Comparison of ENCODE assay signal across 9 cellular contexts in the genomic region with DNA sequence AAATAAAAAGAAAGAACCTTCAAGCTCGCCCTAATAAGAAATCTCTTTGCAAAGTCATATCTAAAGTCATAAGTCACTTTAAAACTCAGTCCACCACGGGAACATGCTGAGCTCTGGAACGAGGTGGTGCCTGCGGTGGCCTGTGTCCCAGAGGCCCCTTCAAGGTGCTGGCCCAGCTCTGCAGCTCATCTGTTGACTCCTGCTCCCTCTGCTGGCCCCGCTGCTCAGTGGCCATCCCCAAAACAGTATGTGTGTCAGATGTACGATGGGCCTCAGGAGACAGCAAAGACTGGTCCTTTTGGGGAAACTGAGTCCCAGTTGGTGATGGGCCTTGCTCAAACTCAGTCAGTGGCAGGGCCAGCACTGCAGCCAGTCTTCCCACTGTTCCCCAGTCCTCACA. TPM values are rescaled to one million over a fixed set of nuclear protein-coding genes. Genes with fewer than 3 reads are reported as not detected.
A peak's percentile ranks its signal among the peaks of the same experiment; 100 is the strongest.
DNase-seq lines count a peak whose midpoint lies in the region; ATAC-seq and TF ChIP-seq lines count a peak whose summit lies in the region.
"Had no signal": no experiment of that assay in that cellular context is flagged by ENCODE, and none has a peak within 500 bp of the region (broad histone marks: within the 10 kb centered on the region; RNA-seq: fewer than 3 reads in every experiment).

No MANE protein-coding gene starts in this region.

- DNase-seq in GM12865 (ENCODE audit: low read depth) (peak; percentile 44), NAMALWA (ENCODE audit: low spot score) (peak; percentile 20), dermis blood vessel endothelial cell (peak; percentile 56), mucosa of gallbladder (ENCODE audit: low spot score) (peak; percentile 31), NCI-H2029 treated with DMSO at 0.1 percent for 48 hours (lab: John Stamatoyannopoulos, UW) (no peak), cortex of kidney (lab: John Stamatoyannopoulos, UW) (no peak)

- H3K4me3 ChIP-seq in GM12865 (ENCODE audit: low read depth, low read length), result no peak overlapping the region

- ATAC-seq in GM21360 (IDR thresholded peaks at IDR 0.05; ENCODE audit: unreplicated experiment) (no peak), HG03175 (IDR thresholded peaks at IDR 0.05; ENCODE audit: unreplicated experiment) (no peak)

- peak; percentile 49 for TF ChIP-seq CTCF in GM12865 (IDR thresholded peaks at IDR 0.05; ENCODE audit: insufficient read depth, low read depth, low read length, missing control alignments)

RNA-seq across cellular contexts. Expression of a gene that starts 22.8 kb away (rescaled TPM):
- total RNA-seq in dermis blood vessel endothelial cell (not detected in 2 replicates), mucosa of gallbladder (not detected)
- total RNA-seq: glomerular endothelial cell had no signal

Comparison
In these comparisons a context has a peak if more than half of its experiments do, and no peak if none do; other contexts are left out.
1. DNase-seq: peak in GM12865 (single experiment), NAMALWA (single experiment), dermis blood vessel endothelial cell (single experiment) and mucosa of gallbladder (single experiment); none in NCI-H2029 treated with DMSO at 0.1 percent for 48 hours (single experiment) and cortex of kidney (single experiment).